11 cellular contexts compared by ENCODE assay signal in genomic region chr11:42077794-42078193, GRCh38.
"Had no signal": no experiment of that assay in that cellular context is flagged by ENCODE, and none has a peak within 500 bp of the region (broad histone marks: within the 10 kb centered on the region; RNA-seq: fewer than 3 reads in every experiment).

No MANE protein-coding gene starts in this region.

- H3K4me2 ChIP-seq: GM23338 had no signal

- H3K4me3 ChIP-seq: GM23248, GM23338, HAP-1 had no signal

- FAIRE-seq: H1, H54 had no signal

- H3K4me1 ChIP-seq: HAP-1 had no signal

- H2AFZ ChIP-seq: GM23248, GM23338 had no signal

- DNase-seq: GM23248, GOT3, H7, H9, HCEC 1CT, HFFc6 had no signal

- ATAC-seq: GM23338, HCT116 had no signal

- H3K9ac ChIP-seq: GM23248 had no signal

- H3K36me3 ChIP-seq: HAP-1 had no signal

- H3K27ac ChIP-seq: GM23248 had no signal

- H3K9me3 ChIP-seq: HAP-1 had no signal
